ENCODE assay signal across 12 cellular contexts in the genomic region with DNA sequence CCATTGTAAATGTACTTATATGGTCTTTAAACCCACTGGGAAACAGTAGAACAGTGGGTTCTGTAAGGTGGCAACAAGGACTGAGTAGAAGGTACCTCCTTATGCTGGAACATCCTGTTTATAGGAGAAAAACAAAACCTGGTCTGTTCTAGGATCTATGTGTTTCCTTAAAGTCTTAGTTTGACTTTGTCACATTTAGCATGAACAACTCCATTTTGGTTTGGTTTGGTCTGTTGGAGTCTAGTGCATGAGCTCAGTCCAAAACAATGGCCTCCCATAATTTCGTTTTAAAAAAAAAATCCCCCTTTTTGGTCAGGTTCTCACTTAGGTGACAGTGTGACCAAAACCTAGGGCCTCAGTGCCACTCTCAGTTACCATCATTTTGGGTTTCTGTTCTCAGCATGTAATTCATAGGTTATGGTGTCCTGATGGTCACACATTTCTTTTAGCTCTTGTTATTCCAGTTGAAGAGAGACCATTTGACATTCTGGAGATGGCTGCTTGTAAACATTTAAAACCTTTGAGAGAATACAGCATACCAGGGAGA.
DNase-seq lines count a peak whose midpoint lies in the region; ATAC-seq and TF ChIP-seq lines count a peak whose summit lies in the region.
"Had no signal": no experiment of that assay in that cellular context is flagged by ENCODE, and none has a peak within 500 bp of the region (broad histone marks: within the 10 kb centered on the region; RNA-seq: fewer than 3 reads in every experiment).

No MANE protein-coding gene starts in this region.

- no peak for DNase-seq in activated CD4-positive, alpha-beta T cell treated with anti-CD3 and anti-CD28 coated beads for 36 hours
- no peak for DNase-seq in activated CD4-positive, alpha-beta T cell treated with anti-CD3 and anti-CD28 coated beads for 48 hours
- DNase-seq in natural killer cell treated with Interleukin-12 subunit alpha and Interleukin-12 subunit beta and Interleukin-15 and Interleukin-18, amount 100 ng/mL, for 72 hours (ENCODE audit: low spot score), result no peak
- DNase-seq in natural killer cell (no peak), A172 (ENCODE audit: low spot score) (no peak)
- DNase-seq: AML-193; CD8-positive, alpha-beta memory T cell; HCEC 1CT; HFFc6 had no signal

- ATAC-seq in activated CD4-positive, alpha-beta T cell treated with anti-CD3 and anti-CD28 coated beads for 36 hours, result peak; percentile 16
- peak; percentile 24 to 51 for ATAC-seq in natural killer cell treated with Interleukin-12 subunit alpha and Interleukin-12 subunit beta and Interleukin-15 and Interleukin-18, amount 100 ng/mL, for 72 hours
- no peak for ATAC-seq in natural killer cell
- peak; percentile 35 for ATAC-seq in activated T-helper 17 cell treated with anti-CD3 and anti-CD28 coated beads, Interleukin-2, amount 50 U/mL, for 72 hours (replicated peaks)
- no peak for ATAC-seq in GM21717 (IDR thresholded peaks at IDR 0.05; ENCODE audit: unreplicated experiment)
- ATAC-seq: HepG2 had no signal

- peaks cover 20% of the 10 kb centered on the region for H3K36me3 Mint-ChIP-seq in activated CD4-positive, alpha-beta T cell treated with anti-CD3 and anti-CD28 coated beads for 36 hours (ENCODE audit: low read depth)
- H3K36me3 Mint-ChIP-seq in natural killer cell treated with Interleukin-12 subunit alpha and Interleukin-12 subunit beta and Interleukin-15 and Interleukin-18, amount 100 ng/mL, for 72 hours, result peaks cover 29% of the 10 kb centered on the region
- no peaks in the 10 kb centered on the region for H3K36me3 Mint-ChIP-seq in natural killer cell
- peaks cover 76% of the 10 kb centered on the region for H3K36me3 Mint-ChIP-seq in activated T-helper 17 cell treated with anti-CD3 and anti-CD28 coated beads, Interleukin-2, amount 50 U/mL, for 72 hours (ENCODE audit: low read depth)

- CTCF ChIA-PET in activated CD4-positive, alpha-beta T cell treated with anti-CD3 and anti-CD28 coated beads for 36 hours (lab: Charles Lee), result interaction anchor here (1.0 to 1.7 kb wide), 2 partner anchors 79 to 259 kb away, joined by 3 to 4 read pairs; no protein-coding TSS in a partner anchor

- intact Hi-C loops in activated CD4-positive, alpha-beta T cell treated with anti-CD3 and anti-CD28 coated beads for 36 hours (cut with DNase I, micrococcal nuclease), result no loop called here
- intact Hi-C loops in natural killer cell (cut with micrococcal nuclease), result no loop called here

- H3K27me3 Mint-ChIP-seq in activated CD4-positive, alpha-beta T cell treated with anti-CD3 and anti-CD28 coated beads for 36 hours, result peaks cover 2% of the 10 kb centered on the region
- H3K27me3 Mint-ChIP-seq in natural killer cell treated with Interleukin-12 subunit alpha and Interleukin-12 subunit beta and Interleukin-15 and Interleukin-18, amount 100 ng/mL, for 72 hours, result no peaks in the 10 kb centered on the region
- H3K27me3 Mint-ChIP-seq in natural killer cell (ENCODE audit: low read depth in 2 of 2), result no peaks in the 10 kb centered on the region
- H3K27me3 Mint-ChIP-seq in activated T-helper 17 cell treated with anti-CD3 and anti-CD28 coated beads, Interleukin-2, amount 50 U/mL, for 72 hours, result no peaks in the 10 kb centered on the region
- H3K27me3 Mint-ChIP-seq: CD8-positive, alpha-beta memory T cell had no signal

- POLR2A ChIA-PET in activated CD4-positive, alpha-beta T cell treated with anti-CD3 and anti-CD28 coated beads for 36 hours (lab: Charles Lee), result interaction anchor here (0.6 to 0.7 kb wide), 3 partner anchors 8 to 92 kb away, joined by 3 to 6 read pairs (median 3); no protein-coding TSS in a partner anchor

- TF ChIP-seq CTCF in natural killer cell (IDR thresholded peaks at IDR 0.05), result no peak

- peaks cover 5% of the 10 kb centered on the region for H3K9me3 Mint-ChIP-seq in activated CD4-positive, alpha-beta T cell treated with anti-CD3 and anti-CD28 coated beads for 36 hours (ENCODE audit: low read depth)
- peaks cover under 1% of the 10 kb centered on the region for H3K9me3 Mint-ChIP-seq in natural killer cell treated with Interleukin-12 subunit alpha and Interleukin-12 subunit beta and Interleukin-15 and Interleukin-18, amount 100 ng/mL, for 72 hours
- H3K9me3 Mint-ChIP-seq in natural killer cell, result no peaks in the 10 kb centered on the region
- H3K9me3 Mint-ChIP-seq in activated T-helper 17 cell treated with anti-CD3 and anti-CD28 coated beads, Interleukin-2, amount 50 U/mL, for 72 hours, result peaks cover 3% of the 10 kb centered on the region
- H3K9me3 Mint-ChIP-seq: HFFc6 had no signal

- no peak overlapping the region for H3K4me3 Mint-ChIP-seq in activated CD4-positive, alpha-beta T cell treated with anti-CD3 and anti-CD28 coated beads for 36 hours
- peak overlapping the region; percentile 42 for H3K4me3 Mint-ChIP-seq in natural killer cell treated with Interleukin-12 subunit alpha and Interleukin-12 subunit beta and Interleukin-15 and Interleukin-18, amount 100 ng/mL, for 72 hours
- H3K4me3 Mint-ChIP-seq in natural killer cell, result no peak overlapping the region
- no peak overlapping the region for H3K4me3 Mint-ChIP-seq in activated T-helper 17 cell treated with anti-CD3 and anti-CD28 coated beads, Interleukin-2, amount 50 U/mL, for 72 hours
- H3K4me3 Mint-ChIP-seq: CD8-positive, alpha-beta memory T cell; HFFc6 had no signal

- no peak overlapping the region for H3K27ac Mint-ChIP-seq in activated CD4-positive, alpha-beta T cell treated with anti-CD3 and anti-CD28 coated beads for 36 hours
- peak overlapping the region; percentile 56 to 84 for H3K27ac Mint-ChIP-seq in natural killer cell treated with Interleukin-12 subunit alpha and Interleukin-12 subunit beta and Interleukin-15 and Interleukin-18, amount 100 ng/mL, for 72 hours
- no peak overlapping the region for H3K27ac Mint-ChIP-seq in natural killer cell
- peak overlapping the region; percentile 23 for H3K27ac Mint-ChIP-seq in activated T-helper 17 cell treated with anti-CD3 and anti-CD28 coated beads, Interleukin-2, amount 50 U/mL, for 72 hours
- H3K27ac Mint-ChIP-seq: HFFc6 had no signal

- H3K4me1 Mint-ChIP-seq in activated CD4-positive, alpha-beta T cell treated with anti-CD3 and anti-CD28 coated beads for 36 hours, result peaks cover 23% of the 10 kb centered on the region
- peaks cover 26 to 48% of the 10 kb centered on the region in 2 donors for H3K4me1 Mint-ChIP-seq in natural killer cell treated with Interleukin-12 subunit alpha and Interleukin-12 subunit beta and Interleukin-15 and Interleukin-18, amount 100 ng/mL, for 72 hours (ENCODE audit: low read depth in 2 of 2)
- H3K4me1 Mint-ChIP-seq in natural killer cell, result no peaks in the 10 kb centered on the region
- peaks cover 6% of the 10 kb centered on the region for H3K4me1 Mint-ChIP-seq in activated T-helper 17 cell treated with anti-CD3 and anti-CD28 coated beads, Interleukin-2, amount 50 U/mL, for 72 hours

Comparison
In these comparisons a context has a peak if more than half of its experiments do, and no peak if none do; other contexts are left out.
1. ATAC-seq: peak in activated CD4-positive, alpha-beta T cell treated with anti-CD3 and anti-CD28 coated beads for 36 hours (single experiment), natural killer cell treated with Interleukin-12 subunit alpha and Interleukin-12 subunit beta and Interleukin-15 and Interleukin-18, amount 100 ng/mL, for 72 hours (2 of 2) and activated T-helper 17 cell treated with anti-CD3 and anti-CD28 coated beads, Interleukin-2, amount 50 U/mL, for 72 hours (single experiment); none in natural killer cell (0 of 3) and GM21717 (single experiment).
2. H3K27ac Mint-ChIP-seq: peak in natural killer cell treated with Interleukin-12 subunit alpha and Interleukin-12 subunit beta and Interleukin-15 and Interleukin-18, amount 100 ng/mL, for 72 hours (2 of 2) and activated T-helper 17 cell treated with anti-CD3 and anti-CD28 coated beads, Interleukin-2, amount 50 U/mL, for 72 hours (single experiment); none in activated CD4-positive, alpha-beta T cell treated with anti-CD3 and anti-CD28 coated beads for 36 hours (single experiment) and natural killer cell (0 of 2).